Comparison of ENCODE assay signal across 8 cellular contexts in the genomic region with DNA sequence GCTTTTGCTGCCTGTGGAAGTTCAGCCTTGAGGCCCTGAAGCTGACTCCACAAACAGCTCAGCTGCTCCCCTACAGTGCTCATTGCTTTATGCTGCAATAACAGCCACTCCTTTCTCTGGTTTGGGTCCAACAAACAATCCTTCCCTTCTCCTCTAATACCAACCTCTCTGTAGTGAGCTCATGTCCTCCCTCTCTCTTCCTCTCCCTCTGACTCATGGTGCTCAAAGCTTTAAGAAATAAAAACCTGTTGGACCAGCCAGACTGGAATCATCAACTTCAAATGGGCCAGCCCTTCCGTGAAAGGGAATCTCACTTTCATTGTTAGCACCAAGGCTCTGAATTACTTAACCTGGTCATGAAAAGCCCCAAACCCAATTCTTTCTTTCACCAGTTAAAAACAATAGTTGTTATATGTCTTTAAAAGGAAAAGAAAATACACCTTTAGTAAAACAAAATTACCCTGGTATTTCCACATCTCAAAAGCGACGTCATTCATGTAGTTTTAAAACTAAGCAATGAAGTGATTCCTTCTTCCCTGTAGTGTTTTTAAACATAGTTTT.
DNase-seq lines count a peak whose midpoint lies in the region; ATAC-seq, FAIRE-seq and TF ChIP-seq lines count a peak whose summit lies in the region.

No MANE protein-coding gene starts in this region.

- H3K27ac ChIP-seq in DND-41 (ENCODE audit: low read length) (peak overlapping the region; percentile 68), H1 (ENCODE audit: low read depth, low read length) (no peak overlapping the region), osteoblast (ENCODE audit: low read depth, low read length) (peak overlapping the region; percentile 94)

- peak; percentile 17; the same call in 2 of the 3 replicates for ATAC-seq in DND-41 (ENCODE audit: insufficient read depth, low read depth)
- ATAC-seq in HG03571 (IDR thresholded peaks at IDR 0.05; ENCODE audit: unreplicated experiment): no peak

- peak overlapping the region; percentile 88 for H4K91ac ChIP-seq in H1 (replicated peaks; ENCODE audit: insufficient read length, low read length)

- peak overlapping the region; percentile 73 for H4K5ac ChIP-seq in H1 (ENCODE audit: insufficient read length, low read depth, low read length)

- H2AK5ac ChIP-seq in H1 (ENCODE audit: low read depth, low read length): no peak overlapping the region; the same call in 1 of the 2 replicates

- H2BK5ac ChIP-seq in H1 (ENCODE audit: low read depth, low read length): peak overlapping the region; percentile 67; the same call in 1 of the 2 replicates

- peak overlapping the region; percentile 42; the same call in 1 of the 2 replicates for H3K18ac ChIP-seq in H1 (ENCODE audit: extremely low read depth, low read length)

- H3K9ac ChIP-seq in DND-41 (ENCODE audit: low read depth, low read length) (no peak overlapping the region; the same call in 1 of the 2 replicates), H1 (replicated peaks in 1 of 4; ENCODE audit: extremely low read depth in 1 of 4, low read depth in 3 of 4, low read length in 3 of 4) (no peak overlapping the region; a peak in 1 of 7 replicates)

- H3K36me3 ChIP-seq in DND-41 (ENCODE audit: insufficient read depth, low read length): no peaks in the 10 kb centered on the region
- H3K36me3 ChIP-seq in H1 (ENCODE audit: control insufficient read depth in 2 of 4, insufficient read depth in 4 of 4, low read length in 3 of 4): no peaks in the 10 kb centered on the region
- H3K36me3 ChIP-seq in osteoblast (ENCODE audit: insufficient read depth, low read length): no peaks in the 10 kb centered on the region

- no peak overlapping the region for H3K14ac ChIP-seq in H1 (ENCODE audit: insufficient read length)

- H3K4me2 ChIP-seq in DND-41 (ENCODE audit: insufficient read depth, low read length) (peak overlapping the region; percentile 7; the same call in 1 of the 2 replicates), H1 (ENCODE audit: insufficient read depth in 1 of 2, low read depth in 2 of 2, low read length in 2 of 2) (peak overlapping the region; percentile 40 to 60), osteoblast (ENCODE audit: insufficient read depth, low read length) (peak overlapping the region; percentile 84)

- no peaks in the 10 kb centered on the region for H3K23me2 ChIP-seq in H1 (ENCODE audit: low read depth, low read length)

- peak overlapping the region; percentile 88; the same call in 1 of the 2 replicates for H2BK20ac ChIP-seq in H1 (ENCODE audit: low read length)

- H3K79me1 ChIP-seq in H1 (ENCODE audit: low read depth, low read length): no peaks in the 10 kb centered on the region

- POLR2A ChIA-PET in H1 (lab: Charles Lee; ENCODE audit: partially characterized antibody): interaction anchor here (0.6 to 1.2 kb wide), 6 partner anchors 11 to 146 kb away, joined by 3 to 5 read pairs (median 3); a partner anchor contains a TSS

- no peak for TF ChIP-seq RAD21 in H1 (IDR thresholded peaks at IDR 0.05 in 1 of 2, conservative IDR thresholded peaks at IDR 0.05 in 1 of 2; ENCODE audit: low read depth in 2 of 2, low read length in 2 of 2)

- H4K20me1 ChIP-seq in DND-41 (ENCODE audit: insufficient read depth, low read length) (no peaks in the 10 kb centered on the region), H1 (replicated peaks in 1 of 2; ENCODE audit: control insufficient read depth in 1 of 2, insufficient read depth in 2 of 2, low read length in 2 of 2) (no peaks in the 10 kb centered on the region), osteoblast (ENCODE audit: insufficient read depth, low read length) (no peaks in the 10 kb centered on the region)

- WGBS in H1 (ENCODE audit: extremely low coverage in 1 of 2, insufficient coverage in 1 of 2, insufficient read length in 1 of 2, insufficient replicate concordance in 2 of 2, low coverage in 1 of 2, low lambda C conversion rate in 2 of 2, missing lambda C conversion rate in 1 of 2), 2 experiments: 33% methylated on average over 3 of the region's 3 CpGs; no CpG with 5 or more reads in 1 of the 2 experiments

- peak; percentile 65 for FAIRE-seq in H1 (lab: Jason Lieb, UNC)

- H3K23ac ChIP-seq in H1 (ENCODE audit: insufficient read length): no peak overlapping the region

- TF ChIP-seq EP300 in H1 (IDR thresholded peaks at IDR 0.05; ENCODE audit: borderline replicate concordance in 1 of 2, low read depth in 2 of 2, low read length in 2 of 2): peak in 1 of 2 experiments; percentile 82; a peak in 1 of 3 replicates

- H3K4ac ChIP-seq in H1 (replicated peaks; ENCODE audit: insufficient read length, low read depth, low read length): no peak overlapping the region

- H3K9me3 ChIP-seq in DND-41 (ENCODE audit: insufficient read depth, low read length, severe bottlenecking): no peaks in the 10 kb centered on the region
- H3K9me3 ChIP-seq in H1 (ENCODE audit: insufficient read depth in 2 of 2, low read depth in 1 of 2, low read length in 1 of 2): no peaks in the 10 kb centered on the region
- no peaks in the 10 kb centered on the region for H3K9me3 ChIP-seq in osteoblast (ENCODE audit: low read depth, low read length)

- no peak overlapping the region for H3K56ac ChIP-seq in H1 (replicated peaks; ENCODE audit: insufficient read length, low read depth, low read length)

- no peaks in the 10 kb centered on the region for H3K27me3 ChIP-seq in DND-41 (ENCODE audit: insufficient read depth, low read length, poor library complexity)
- no peaks in the 10 kb centered on the region for H3K27me3 ChIP-seq in H1 (replicated peaks in 1 of 4; ENCODE audit: control insufficient read depth in 3 of 4, extremely low read depth in 1 of 4, insufficient read depth in 3 of 4, low read length in 3 of 4)
- H3K27me3 ChIP-seq in osteoblast (ENCODE audit: insufficient read depth, low read length): no peaks in the 10 kb centered on the region

- CTCF ChIA-PET in H1 (lab: Charles Lee; ENCODE audit: partially characterized antibody): interaction anchor here (0.6 to 1.2 kb wide), 8 partner anchors 26 to 1190 kb away, joined by 3 to 4 read pairs (median 4); no protein-coding TSS in a partner anchor

- H3K4me3 ChIP-seq in DND-41 (ENCODE audit: low read depth in 1 of 2, low read length in 2 of 2): no peak overlapping the region
- H3K4me3 ChIP-seq in HFF-Myc (replicated peaks; ENCODE audit: low read depth, low read length): no peak overlapping the region
- H3K4me3 ChIP-seq in H1 (ENCODE audit: extremely low read depth in 1 of 4, insufficient read depth in 2 of 4, low read depth in 3 of 4, low read length in 4 of 4): peak overlapping the region in 1 of 4 experiments; percentile 3; a peak in 2 of 8 replicates
- peak overlapping the region; percentile 61 for H3K4me3 ChIP-seq in osteoblast (ENCODE audit: insufficient read depth, low read length)

- H2BK120ac ChIP-seq in H1 (replicated peaks; ENCODE audit: low read depth, low read length): no peak overlapping the region

- H3K79me2 ChIP-seq in DND-41 (ENCODE audit: insufficient read depth, low read length): no peaks in the 10 kb centered on the region
- H3K79me2 ChIP-seq in H1 (ENCODE audit: control insufficient read depth in 1 of 2, insufficient read depth in 2 of 2, low read length in 2 of 2): no peaks in the 10 kb centered on the region
- no peaks in the 10 kb centered on the region for H3K79me2 ChIP-seq in osteoblast (ENCODE audit: insufficient read depth, low read length)

- H2AFZ ChIP-seq in DND-41 (ENCODE audit: low read depth, low read length): peak overlapping the region; percentile 56; the same call in 1 of the 2 replicates
- H2AFZ ChIP-seq in H1 (ENCODE audit: low read length): peak overlapping the region; percentile 47; the same call in 1 of the 2 replicates
- peak overlapping the region; percentile 62 for H2AFZ ChIP-seq in osteoblast (ENCODE audit: low read length)

- TF ChIP-seq CTCF in DND-41 (IDR thresholded peaks at IDR 0.05; ENCODE audit: borderline replicate concordance, extremely low read depth, low read length, poor library complexity, severe bottlenecking): no peak
- no peak for TF ChIP-seq CTCF in HFF-Myc (IDR thresholded peaks at IDR 0.05; ENCODE audit: low read depth, low read length, missing control alignments)
- TF ChIP-seq CTCF in H1 (IDR thresholded peaks at IDR 0.05; ENCODE audit: control extremely low read depth in 1 of 3, insufficient read depth in 1 of 3, low read depth in 1 of 3, low read length in 3 of 3): no peak
- TF ChIP-seq CTCF in osteoblast (IDR thresholded peaks at IDR 0.05; ENCODE audit: extremely low read depth, low read depth, low read length): no peak

- no peak for DNase-seq in DND-41
- DNase-seq in HFF-Myc (ENCODE audit: extremely low read depth, low read depth): peak; percentile 44
- DNase-seq in NCI-H774 (lab: John Stamatoyannopoulos, UW): peak; percentile 83
- DNase-seq in H1 (ENCODE audit: low read depth in 1 of 2, low spot score in 2 of 2): no peak
- DNase-seq in osteoblast (ENCODE audit: insufficient read length, low spot score, missing footprints): peak; percentile 62
- no peak for DNase-seq in cortex of kidney (lab: John Stamatoyannopoulos, UW)
- no peak for DNase-seq in amniotic stem cell (lab: John Stamatoyannopoulos, UW)

- peaks cover 53% of the 10 kb centered on the region for H3K4me1 ChIP-seq in DND-41 (ENCODE audit: insufficient read depth, low read length)
- peaks cover 0 to 10% (median 4%) of the 10 kb centered on the region in 4 experiments; a peak in 3 of 7 replicates for H3K4me1 ChIP-seq in H1 (replicated peaks in 1 of 4; ENCODE audit: control insufficient read depth in 3 of 4, insufficient read depth in 4 of 4, low read length in 3 of 4)
- peaks cover 27% of the 10 kb centered on the region for H3K4me1 ChIP-seq in osteoblast (ENCODE audit: insufficient read depth, low read length)

- no peak for TF ChIP-seq POLR2A in H1 (IDR thresholded peaks at IDR 0.05; ENCODE audit: control extremely low read depth in 1 of 2, low read depth in 2 of 2, low read length in 2 of 2)

- no peak overlapping the region for H4K8ac ChIP-seq in H1 (ENCODE audit: extremely low read depth, insufficient read depth, low read length)

- H2BK15ac ChIP-seq in H1 (ENCODE audit: low read length): peak overlapping the region; percentile 36; the same call in 1 of the 2 replicates

- peak overlapping the region; percentile 64; the same call in 1 of the 2 replicates for H2BK12ac ChIP-seq in H1 (ENCODE audit: low read depth, low read length)

TF ChIP-seq in H1, 55 proteins besides CTCF, POLR2A, EP300 and RAD21 (continues in another document):
- TF ChIP-seq YY1 (IDR thresholded peaks at IDR 0.05; ENCODE audit: low read depth, low read length): 0 out of 2 replicates have a peak, but pooled peaks have one; percentile 27

Comparison
In these comparisons a context has a peak if more than half of its experiments do, and no peak if none do; other contexts are left out.
1. DNase-seq: peak in HFF-Myc (single experiment), NCI-H774 (single experiment) and osteoblast (single experiment); none in DND-41 (single experiment), H1 (0 of 2), cortex of kidney (single experiment) and amniotic stem cell (single experiment).
2. H3K4me2 ChIP-seq: peak in every context shown above with its lines; median percentile 84 in osteoblast; 50 in H1; 7 in DND-41.
3. Peak in every context shown above with its lines, with median percentiles within 50 percentile points of each other: H2AFZ ChIP-seq.